14 cellular contexts compared by ENCODE assay signal in genomic region chr20:59385461-59385860, GRCh38.
A peak's percentile ranks its signal among the peaks of the same experiment; 100 is the strongest.
DNase-seq lines count a peak whose midpoint lies in the region; ATAC-seq, FAIRE-seq and TF ChIP-seq lines count a peak whose summit lies in the region.
"Had no signal": no experiment of that assay in that cellular context is flagged by ENCODE, and none has a peak within 500 bp of the region (broad histone marks: within the 10 kb centered on the region; RNA-seq: fewer than 3 reads in every experiment).

No MANE protein-coding gene starts in this region.

- peak overlapping the region; percentile 10 for H3K27ac Mint-ChIP-seq in activated naive CD8-positive, alpha-beta T cell
- H3K27ac Mint-ChIP-seq in activated naive CD8-positive, alpha-beta T cell treated with anti-CD3 and anti-CD28 coated beads for 36 hours = no peak overlapping the region
- H3K27ac Mint-ChIP-seq: B cell had no signal

- H4K5ac ChIP-seq in H1 (ENCODE audit: insufficient read length, low read depth, low read length) = no peak overlapping the region

- no peaks in the 10 kb centered on the region for H3K9me3 Mint-ChIP-seq in activated naive CD8-positive, alpha-beta T cell (ENCODE audit: low read depth)
- no peaks in the 10 kb centered on the region for H3K9me3 Mint-ChIP-seq in activated naive CD8-positive, alpha-beta T cell treated with anti-CD3 and anti-CD28 coated beads for 36 hours

- no peaks in the 10 kb centered on the region; a peak in 1 of 4 replicates for H3K9me3 ChIP-seq in H1 (ENCODE audit: insufficient read depth in 2 of 2, low read depth in 1 of 2, low read length in 1 of 2)

- peaks cover 6% of the 10 kb centered on the region for H3K4me1 Mint-ChIP-seq in activated naive CD8-positive, alpha-beta T cell (ENCODE audit: low read depth)
- H3K4me1 Mint-ChIP-seq in activated naive CD8-positive, alpha-beta T cell treated with anti-CD3 and anti-CD28 coated beads for 36 hours = peaks cover 7% of the 10 kb centered on the region
- H3K4me1 Mint-ChIP-seq: B cell had no signal

- no peak overlapping the region for H3K14ac ChIP-seq in H1 (ENCODE audit: insufficient read length)

- no peak overlapping the region for H2BK120ac ChIP-seq in H1 (replicated peaks; ENCODE audit: low read depth, low read length)

- no peaks in the 10 kb centered on the region for H3K36me3 ChIP-seq in H1 (ENCODE audit: control insufficient read depth in 2 of 4, insufficient read depth in 4 of 4, low read length in 3 of 4)

- no peak overlapping the region for H3K4ac ChIP-seq in H1 (replicated peaks; ENCODE audit: insufficient read length, low read depth, low read length)

- H3K4me1 ChIP-seq in H1 (replicated peaks in 1 of 4; ENCODE audit: control insufficient read depth in 3 of 4, insufficient read depth in 4 of 4, low read length in 3 of 4) = peaks cover 0 to 7% (median 2%) of the 10 kb centered on the region in 4 experiments; a peak in 5 of 7 replicates

- POLR2A ChIA-PET in H1 (lab: Charles Lee; ENCODE audit: partially characterized antibody) = interaction anchor here (1.2 kb wide), 1 partner anchor 9 kb away, joined by 4 read pairs; no protein-coding TSS in a partner anchor

- no peak for ATAC-seq in HG02852 (IDR thresholded peaks at IDR 0.05; ENCODE audit: unreplicated experiment)
- ATAC-seq: left colon had no signal

- no peak overlapping the region for H3K4me3 Mint-ChIP-seq in activated naive CD8-positive, alpha-beta T cell
- H3K4me3 Mint-ChIP-seq in activated naive CD8-positive, alpha-beta T cell treated with anti-CD3 and anti-CD28 coated beads for 36 hours = no peak overlapping the region
- H3K4me3 Mint-ChIP-seq: B cell had no signal

- no peak for TF ChIP-seq EP300 in H1 (IDR thresholded peaks at IDR 0.05; ENCODE audit: borderline replicate concordance in 1 of 2, low read depth in 2 of 2, low read length in 2 of 2)

- no peak overlapping the region for H2BK15ac ChIP-seq in H1 (ENCODE audit: low read length)

- H2BK12ac ChIP-seq in H1 (ENCODE audit: low read depth, low read length) = 0 out of 2 replicates have a peak overlapping the region, but pooled peaks have one; percentile 19

- CTCF ChIA-PET in H1 (lab: Charles Lee; ENCODE audit: partially characterized antibody) = interaction anchor here (0.5 to 1.9 kb wide), 11 partner anchors 10 to 1324 kb away, joined by 3 to 7 read pairs (median 3); no protein-coding TSS in a partner anchor

- H3K18ac ChIP-seq in H1 (ENCODE audit: extremely low read depth, low read length) = no peak overlapping the region

- H3K4me2 ChIP-seq in H1 (ENCODE audit: insufficient read depth in 1 of 2, low read depth in 2 of 2, low read length in 2 of 2) = no peak overlapping the region

- 0 out of 4 replicates have a peak, but pooled peaks of 1 of the 2 experiments have one; percentile 14 for TF ChIP-seq RAD21 in H1 (IDR thresholded peaks at IDR 0.05 in 1 of 2, conservative IDR thresholded peaks at IDR 0.05 in 1 of 2; ENCODE audit: low read depth in 2 of 2, low read length in 2 of 2)

- peaks cover 3% of the 10 kb centered on the region; the same call in 1 of the 2 replicates for H3K23me2 ChIP-seq in H1 (ENCODE audit: low read depth, low read length)

- no peak overlapping the region for H3K56ac ChIP-seq in H1 (replicated peaks; ENCODE audit: insufficient read length, low read depth, low read length)

- H3K79me1 ChIP-seq in H1 (ENCODE audit: low read depth, low read length) = no peaks in the 10 kb centered on the region

- no peak overlapping the region for H2AK5ac ChIP-seq in H1 (ENCODE audit: low read depth, low read length)

- H4K91ac ChIP-seq in H1 (replicated peaks; ENCODE audit: insufficient read length, low read length) = no peak overlapping the region

- no peak overlapping the region for H2BK5ac ChIP-seq in H1 (ENCODE audit: low read depth, low read length)

- no peaks in the 10 kb centered on the region for H3K79me2 ChIP-seq in H1 (ENCODE audit: control insufficient read depth in 1 of 2, insufficient read depth in 2 of 2, low read length in 2 of 2)

- no peak overlapping the region for H3K9ac ChIP-seq in H1 (replicated peaks in 1 of 4; ENCODE audit: extremely low read depth in 1 of 4, low read depth in 3 of 4, low read length in 3 of 4)

- no peaks in the 10 kb centered on the region for H4K20me1 ChIP-seq in H1 (replicated peaks in 1 of 2; ENCODE audit: control insufficient read depth in 1 of 2, insufficient read depth in 2 of 2, low read length in 2 of 2)

- 78% methylated on average over 5 of the region's 5 CpGs; no CpG with 5 or more reads in 1 of the 2 experiments for WGBS in H1 (ENCODE audit: extremely low coverage in 1 of 2, insufficient coverage in 1 of 2, insufficient read length in 1 of 2, insufficient replicate concordance in 2 of 2, low coverage in 1 of 2, low lambda C conversion rate in 2 of 2, missing lambda C conversion rate in 1 of 2), 2 experiments

- no peak overlapping the region for H3K4me3 ChIP-seq in H1 (ENCODE audit: extremely low read depth in 1 of 4, insufficient read depth in 2 of 4, low read depth in 3 of 4, low read length in 4 of 4)

- peaks cover 2% of the 10 kb centered on the region for H3K36me3 Mint-ChIP-seq in activated naive CD8-positive, alpha-beta T cell
- no peaks in the 10 kb centered on the region for H3K36me3 Mint-ChIP-seq in activated naive CD8-positive, alpha-beta T cell treated with anti-CD3 and anti-CD28 coated beads for 36 hours

- no peak overlapping the region for H3K27ac ChIP-seq in H1 (ENCODE audit: low read depth, low read length)

- H3K27me3 ChIP-seq in H1 (replicated peaks in 1 of 4; ENCODE audit: control insufficient read depth in 3 of 4, extremely low read depth in 1 of 4, insufficient read depth in 3 of 4, low read length in 3 of 4) = 0 out of 7 replicates have a peak, but pooled peaks cover 0 to 3% (median 0%) of the 10 kb centered on the region in 4 experiments

- DNase-seq in activated naive CD8-positive, alpha-beta T cell treated with anti-CD3 and anti-CD28 coated beads for 36 hours = no peak
- DNase-seq in NCI-H526 (lab: John Stamatoyannopoulos, UW) (peak; percentile 18 to 36), H1 (ENCODE audit: low read depth in 1 of 2, low spot score in 2 of 2) (peak in 1 of 2 experiments; percentile 50), retina (peak; percentile 18), activated gamma-delta T cell treated with Interleukin-2 at 50 U/mL for 16 hours (no peak)
- no peak for DNase-seq in activated effector memory CD4-positive, alpha-beta T cell treated with Interleukin-2 at 50 U/mL for 16 hours
- DNase-seq: activated CD4-positive, CD25-positive, alpha-beta regulatory T cell; left colon; NCI-H2107; OCI-M1 had no signal

- TF ChIP-seq CTCF in H1 (IDR thresholded peaks at IDR 0.05; ENCODE audit: control extremely low read depth in 1 of 3, insufficient read depth in 1 of 3, low read depth in 1 of 3, low read length in 3 of 3) = peak in 1 of 3 experiments; percentile 30; a peak in 1 of 4 replicates

- no peak for FAIRE-seq in H1 (lab: Jason Lieb, UNC)
- FAIRE-seq: GM18507 had no signal

- no peak overlapping the region for H4K8ac ChIP-seq in H1 (ENCODE audit: extremely low read depth, insufficient read depth, low read length)

- TF ChIP-seq POLR2A in H1 (IDR thresholded peaks at IDR 0.05; ENCODE audit: control extremely low read depth in 1 of 2, low read depth in 2 of 2, low read length in 2 of 2) = no peak

- 0 out of 2 replicates have a peak overlapping the region, but pooled peaks have one; percentile 37 for H2AFZ ChIP-seq in H1 (ENCODE audit: low read length)

- H2BK20ac ChIP-seq in H1 (ENCODE audit: low read length) = no peak overlapping the region

- no peak overlapping the region for H3K23ac ChIP-seq in H1 (ENCODE audit: insufficient read length)

- H3K27me3 Mint-ChIP-seq in activated naive CD8-positive, alpha-beta T cell = no peaks in the 10 kb centered on the region
- H3K27me3 Mint-ChIP-seq in activated naive CD8-positive, alpha-beta T cell treated with anti-CD3 and anti-CD28 coated beads for 36 hours = no peaks in the 10 kb centered on the region

TF ChIP-seq in H1, 55 proteins besides CTCF, POLR2A, EP300 and RAD21:
- no peak for TF ChIP-seq USF2 (IDR thresholded peaks at IDR 0.05; ENCODE audit: low read length)
- 0 out of 2 replicates have a peak, but pooled peaks have one; percentile 47 for TF ChIP-seq TEAD4 (IDR thresholded peaks at IDR 0.05; ENCODE audit: low read depth, low read length)
- no peak for TF ChIP-seq BRCA1 (IDR thresholded peaks at IDR 0.05; ENCODE audit: low read depth, low read length)

Comparison
In these comparisons a context has a peak if more than half of its experiments do, and no peak if none do; other contexts are left out.
1. DNase-seq: peak in NCI-H526 (2 of 2) and retina (single experiment); none in activated naive CD8-positive, alpha-beta T cell treated with anti-CD3 and anti-CD28 coated beads for 36 hours (single experiment), activated gamma-delta T cell treated with Interleukin-2 at 50 U/mL for 16 hours (single experiment) and activated effector memory CD4-positive, alpha-beta T cell treated with Interleukin-2 at 50 U/mL for 16 hours (single experiment).